12 cellular contexts compared by ENCODE assay signal in genomic region chr1:53982762-53983101, GRCh38. TPM values are rescaled to one million over a fixed set of nuclear protein-coding genes. Genes with fewer than 3 reads are reported as not detected.
DNase-seq lines count a peak whose midpoint lies in the region; FAIRE-seq and TF ChIP-seq lines count a peak whose summit lies in the region.
"Had no signal": no experiment of that assay in that cellular context is flagged by ENCODE, and none has a peak within 500 bp of the region (broad histone marks: within the 10 kb centered on the region; RNA-seq: fewer than 3 reads in every experiment).

No MANE protein-coding gene starts in this region.

- H3K9me3 Mint-ChIP-seq in astrocyte (ENCODE audit: unreplicated experiment) (no peaks in the 10 kb centered on the region), progenitor cell of endocrine pancreas (ENCODE audit: low read depth) (no peaks in the 10 kb centered on the region)
- H3K9me3 Mint-ChIP-seq: CD8-positive, alpha-beta T cell had no signal

- TF ChIP-seq CTCF in astrocyte (IDR thresholded peaks at IDR 0.05; ENCODE audit: insufficient read depth, low read depth, low read length) (no peak), progenitor cell of endocrine pancreas (IDR thresholded peaks at IDR 0.05; ENCODE audit: unreplicated experiment) (no peak), WERI-Rb-1 (IDR thresholded peaks at IDR 0.05; ENCODE audit: low read depth, low read length) (no peak)

- H3K4me1 Mint-ChIP-seq in astrocyte (ENCODE audit: low read depth, unreplicated experiment) (peaks cover 14% of the 10 kb centered on the region), progenitor cell of endocrine pancreas (ENCODE audit: low read depth) (peaks cover 20% of the 10 kb centered on the region)

- H3K4me3 Mint-ChIP-seq in astrocyte (ENCODE audit: unreplicated experiment) (peak overlapping the region; percentile 45), progenitor cell of endocrine pancreas (ENCODE audit: low read depth) (peak overlapping the region; percentile 58)
- H3K4me3 Mint-ChIP-seq: CD8-positive, alpha-beta T cell had no signal

- no peaks in the 10 kb centered on the region for H3K9me3 ChIP-seq in BLaER1 treated with 17β-estradiol and CSF1 and Interleukin-3, amounts not matched to agents 10 nM and 100 nM (replicated peaks in 1 of 11)
- H3K9me3 ChIP-seq in astrocyte (ENCODE audit: insufficient read depth, low read depth, low read length) (no peaks in the 10 kb centered on the region), iPS-18a (ENCODE audit: control insufficient read depth, low read depth, low read length) (no peaks in the 10 kb centered on the region), WERI-Rb-1 (ENCODE audit: severe bottlenecking) (no peaks in the 10 kb centered on the region)

- H3K79me2 ChIP-seq in astrocyte (ENCODE audit: insufficient read depth, low read length) = no peaks in the 10 kb centered on the region

- H3K27ac Mint-ChIP-seq in astrocyte (ENCODE audit: unreplicated experiment) (peak overlapping the region; percentile 91), progenitor cell of endocrine pancreas (peak overlapping the region; percentile 86)
- H3K27ac Mint-ChIP-seq: CD8-positive, alpha-beta T cell had no signal

- peaks cover 4% of the 10 kb centered on the region for H3K27me3 Mint-ChIP-seq in astrocyte (ENCODE audit: low read depth, unreplicated experiment)
- peaks cover 3% of the 10 kb centered on the region for H3K27me3 Mint-ChIP-seq in progenitor cell of endocrine pancreas

- H3K4me3 ChIP-seq in BLaER1 treated with 17β-estradiol and CSF1 and Interleukin-3, amounts not matched to agents 10 nM and 100 nM = no peak overlapping the region
- peak overlapping the region; percentile 51 for H3K4me3 ChIP-seq in astrocyte (ENCODE audit: insufficient read depth, low read depth, low read length)
- peak overlapping the region; percentile 56 for H3K4me3 ChIP-seq in iPS-18a (ENCODE audit: low read length)
- H3K4me3 ChIP-seq in WERI-Rb-1 (ENCODE audit: low read depth, low read length) = no peak overlapping the region

- peak overlapping the region in 6 of 11 experiments; percentile 18 to 76 (median 60); a peak in 11 of 22 replicates for H3K4me2 ChIP-seq in BLaER1 treated with 17β-estradiol and CSF1 and Interleukin-3, amounts not matched to agents 10 nM and 100 nM
- peak overlapping the region; percentile 87 for H3K4me2 ChIP-seq in astrocyte (ENCODE audit: low read length)

- H3K27ac ChIP-seq in BLaER1 treated with 17β-estradiol and CSF1 and Interleukin-3, amounts not matched to agents 10 nM and 100 nM = no peak overlapping the region; a peak in 1 of 22 replicates
- H3K27ac ChIP-seq in astrocyte (ENCODE audit: low read depth, low read length) (no peak overlapping the region), iPS-18a (ENCODE audit: low read length) (no peak overlapping the region), WERI-Rb-1 (no peak overlapping the region)

- no peak overlapping the region for H3K9ac ChIP-seq in BLaER1 treated with 17β-estradiol and CSF1 and Interleukin-3, amounts not matched to agents 10 nM and 100 nM
- H3K9ac ChIP-seq in astrocyte (ENCODE audit: low read length) = peak overlapping the region; percentile 64
- H3K9ac ChIP-seq in iPS-18a (ENCODE audit: low read length) = peak overlapping the region; percentile 63

- DNase-seq in astrocyte (ENCODE audit: low read depth) = no peak
- no peak for DNase-seq in progenitor cell of endocrine pancreas (ENCODE audit: low spot score, unreplicated experiment)
- DNase-seq in WERI-Rb-1 = no peak
- no peak for DNase-seq in activated CD4-positive, alpha-beta T cell treated with anti-CD3 and anti-CD28 coated beads, Interleukin-2, amount 50 U/mL, for 48 hours
- DNase-seq in GDM1 (lab: John Stamatoyannopoulos, UW) = no peak
- DNase-seq in superior temporal gyrus (ENCODE audit: extremely low spot score) = no peak
- DNase-seq: activated CD4-positive, CD25-positive, alpha-beta regulatory T cell treated with anti-CD3 and anti-CD28 coated beads, Interleukin-2, amount 50 U/mL, for 72 hours; CD8-positive, alpha-beta T cell; NCI-H1105 had no signal

- H2AFZ ChIP-seq in astrocyte (ENCODE audit: low read depth, low read length) = peak overlapping the region; percentile 87

- no peaks in the 10 kb centered on the region for H3K27me3 ChIP-seq in BLaER1 treated with 17β-estradiol and CSF1 and Interleukin-3, amounts not matched to agents 10 nM and 100 nM
- H3K27me3 ChIP-seq in astrocyte (ENCODE audit: insufficient read depth, low read length) (no peaks in the 10 kb centered on the region), iPS-18a (ENCODE audit: control insufficient read depth, insufficient read depth, low read length) (no peaks in the 10 kb centered on the region), WERI-Rb-1 (ENCODE audit: insufficient read depth, low read depth, severe bottlenecking) (no peaks in the 10 kb centered on the region)

- H3K36me3 Mint-ChIP-seq in astrocyte (ENCODE audit: low read depth, unreplicated experiment) (no peaks in the 10 kb centered on the region), progenitor cell of endocrine pancreas (ENCODE audit: insufficient read depth) (no peaks in the 10 kb centered on the region)
- H3K36me3 Mint-ChIP-seq: CD8-positive, alpha-beta T cell had no signal

- peaks cover 15 to 34% (median 25%) of the 10 kb centered on the region in 10 experiments for H3K4me1 ChIP-seq in BLaER1 treated with 17β-estradiol and CSF1 and Interleukin-3, amounts not matched to agents 10 nM and 100 nM
- H3K4me1 ChIP-seq in astrocyte (ENCODE audit: insufficient read depth, low read length) = peaks cover 5% of the 10 kb centered on the region
- H3K4me1 ChIP-seq in iPS-18a (ENCODE audit: control insufficient read depth, low read depth, low read length) = peaks cover 18% of the 10 kb centered on the region

- no peaks in the 10 kb centered on the region for H3K36me3 ChIP-seq in BLaER1 treated with 17β-estradiol and CSF1 and Interleukin-3, amounts not matched to agents 10 nM and 100 nM
- H3K36me3 ChIP-seq in astrocyte (ENCODE audit: insufficient read depth, low read length) (no peaks in the 10 kb centered on the region), iPS-18a (ENCODE audit: control insufficient read depth, low read depth, low read length) (no peaks in the 10 kb centered on the region), WERI-Rb-1 (no peaks in the 10 kb centered on the region)

- H4K20me1 ChIP-seq in BLaER1 treated with 17β-estradiol and CSF1 and Interleukin-3, amounts not matched to agents 10 nM and 100 nM = no peaks in the 10 kb centered on the region
- no peaks in the 10 kb centered on the region for H4K20me1 ChIP-seq in astrocyte (ENCODE audit: insufficient read depth, low read length)

- FAIRE-seq in astrocyte (lab: Jason Lieb, UNC) = no peak
- FAIRE-seq: GM12892 had no signal

RNA-seq across cellular contexts. Expression of gene LDLRAD1, which starts 35.3 kb away (rescaled TPM):
- not detected in 2 replicates for total RNA-seq in astrocyte
- total RNA-seq in progenitor cell of endocrine pancreas = 0.20 and 0.84 TPM in 2 replicates
- total RNA-seq: CD8-positive, alpha-beta T cell had no signal

RNA-seq across cellular contexts. Expression of gene LRRC42, which starts 36.6 kb away (rescaled TPM):
- total RNA-seq in astrocyte (51.1 and 54.6 TPM in 2 replicates), progenitor cell of endocrine pancreas (63.5 and 64.0 TPM in 2 replicates)

RNA-seq across cellular contexts. Expression of gene IFT25, which starts 37.2 kb away (rescaled TPM):
- total RNA-seq in astrocyte (25.7 and 29.4 TPM in 2 replicates), progenitor cell of endocrine pancreas (35.4 and 39.2 TPM in 2 replicates)

Comparison
In these comparisons a context has a peak if more than half of its experiments do, and no peak if none do; other contexts are left out.
1. H3K4me3 ChIP-seq: peak in astrocyte (single experiment) and iPS-18a (single experiment); none in BLaER1 treated with 17β-estradiol and CSF1 and Interleukin-3, amounts not matched to agents 10 nM and 100 nM (0 of 10) and WERI-Rb-1 (single experiment).
2. H3K9ac ChIP-seq: peak in astrocyte (single experiment) and iPS-18a (single experiment); none in BLaER1 treated with 17β-estradiol and CSF1 and Interleukin-3, amounts not matched to agents 10 nM and 100 nM (0 of 11).